8 cellular contexts compared by ENCODE assay signal in genomic region chr3:179563298-179563934, GRCh38. TPM values are rescaled to one million over a fixed set of nuclear protein-coding genes. Genes with fewer than 3 reads are reported as not detected.
DNase-seq lines count a peak whose midpoint lies in the region; TF ChIP-seq lines count a peak whose summit lies in the region.

No MANE protein-coding gene starts in this region.

- H3K4me1 ChIP-seq in MM.1S (ENCODE audit: low read length) (peaks cover 9% of the 10 kb centered on the region), right atrium auricular region (peaks cover 0 to 16% of the 10 kb centered on the region in 2 donors), rectal smooth muscle tissue (ENCODE audit: control insufficient read depth, insufficient read depth, low read length) (peaks cover 5% of the 10 kb centered on the region)

- DNase-seq in HEK293T (ENCODE audit: extremely low spot score), result peak; percentile 52
- DNase-seq in MM.1S, result peak; percentile 89
- peak; percentile 35 to 79 (median 53) for DNase-seq in T-helper 1 cell
- peak; percentile 63 for DNase-seq in amniotic stem cell (lab: John Stamatoyannopoulos, UW)
- peak; percentile 69 for DNase-seq in right atrium auricular region (ENCODE audit: low spot score)
- no peak for DNase-seq in middle frontal gyrus (ENCODE audit: extremely low spot score, low spot score)

- peaks cover 52% of the 10 kb centered on the region for H3K79me2 ChIP-seq in MM.1S (ENCODE audit: low read length)

- H3K4me3 ChIP-seq in MM.1S (ENCODE audit: low read length), result peak overlapping the region; percentile 93
- peak overlapping the region; percentile 80 to 89 for H3K4me3 ChIP-seq in right atrium auricular region
- H3K4me3 ChIP-seq in rectal smooth muscle tissue (ENCODE audit: low read length), result peak overlapping the region; percentile 75

- peak; percentile 67 for TF ChIP-seq CTCF in GM12872 (IDR thresholded peaks at IDR 0.05; ENCODE audit: insufficient read depth, low read depth, low read length)
- peak; percentile 61 for TF ChIP-seq CTCF in MM.1S (IDR thresholded peaks at IDR 0.05; ENCODE audit: low read length)
- TF ChIP-seq CTCF in right atrium auricular region (IDR thresholded peaks at IDR 0.05), result peak in 1 of 2 donors; percentile 57

- H3K27me3 ChIP-seq in MM.1S (replicated peaks; ENCODE audit: insufficient read depth, low read length), result no peaks in the 10 kb centered on the region
- H3K27me3 ChIP-seq in right atrium auricular region, result no peaks in the 10 kb centered on the region
- no peaks in the 10 kb centered on the region for H3K27me3 ChIP-seq in rectal smooth muscle tissue (ENCODE audit: control insufficient read depth, insufficient read depth, low read length)

- POLR2A ChIA-PET in HEK293T (lab: Yijun Ruan, JAX), result interaction anchor here (1.2 to 1.5 kb wide), 3 partner anchors 90 to 112 kb away, joined by 4 to 7 read pairs (median 5); partner anchors contain the start of genes GNB4 and USP13

- no peaks in the 10 kb centered on the region for H4K20me1 ChIP-seq in MM.1S (ENCODE audit: insufficient read depth, low read length)

- 0 out of 2 replicates have a peak, but pooled peaks cover 7% of the 10 kb centered on the region for H3F3A ChIP-seq in MM.1S (ENCODE audit: insufficient read depth, low read length)

- H2AFZ ChIP-seq in MM.1S (ENCODE audit: low read length), result peak overlapping the region; percentile 64

- CTCF ChIA-PET in HEK293T (lab: Yijun Ruan, JAX), result no interaction called here

- H3K36me3 ChIP-seq in MM.1S (replicated peaks; ENCODE audit: insufficient read depth, low read length), result no peaks in the 10 kb centered on the region; the same call in 1 of the 2 replicates
- H3K36me3 ChIP-seq in right atrium auricular region, result no peaks in the 10 kb centered on the region
- H3K36me3 ChIP-seq in rectal smooth muscle tissue (ENCODE audit: control insufficient read depth, insufficient read depth, low read length), result no peaks in the 10 kb centered on the region

- H3K9me3 ChIP-seq in MM.1S (replicated peaks; ENCODE audit: insufficient read depth, low read length) (no peaks in the 10 kb centered on the region), right atrium auricular region (no peaks in the 10 kb centered on the region)

- H3K9ac ChIP-seq in MM.1S (ENCODE audit: low read length), result peak overlapping the region; percentile 79
- no peak overlapping the region for H3K9ac ChIP-seq in rectal smooth muscle tissue (ENCODE audit: low read length)

- H3K27ac ChIP-seq in MM.1S (ENCODE audit: low read length), result peak overlapping the region; percentile 79
- H3K27ac ChIP-seq in right atrium auricular region, result peak overlapping the region; percentile 72 to 83
- peak overlapping the region; percentile 79 for H3K27ac ChIP-seq in rectal smooth muscle tissue (ENCODE audit: low read depth, low read length)

- no peaks in the 10 kb centered on the region for H3K9me2 ChIP-seq in MM.1S (replicated peaks; ENCODE audit: insufficient read depth, low read length)

- H3K4me2 ChIP-seq in MM.1S (ENCODE audit: low read depth, low read length), result peak overlapping the region; percentile 74

TF ChIP-seq in HEK293T, 16 proteins besides CTCF, POLR2A, EP300 and RAD21:
- TF ChIP-seq NFRKB (IDR thresholded peaks at IDR 0.05) (no peak), ELF4 (IDR thresholded peaks at IDR 0.05) (no peak), FOXA1 (IDR thresholded peaks at IDR 0.05) (no peak)
- TF ChIP-seq, protein P1, sequence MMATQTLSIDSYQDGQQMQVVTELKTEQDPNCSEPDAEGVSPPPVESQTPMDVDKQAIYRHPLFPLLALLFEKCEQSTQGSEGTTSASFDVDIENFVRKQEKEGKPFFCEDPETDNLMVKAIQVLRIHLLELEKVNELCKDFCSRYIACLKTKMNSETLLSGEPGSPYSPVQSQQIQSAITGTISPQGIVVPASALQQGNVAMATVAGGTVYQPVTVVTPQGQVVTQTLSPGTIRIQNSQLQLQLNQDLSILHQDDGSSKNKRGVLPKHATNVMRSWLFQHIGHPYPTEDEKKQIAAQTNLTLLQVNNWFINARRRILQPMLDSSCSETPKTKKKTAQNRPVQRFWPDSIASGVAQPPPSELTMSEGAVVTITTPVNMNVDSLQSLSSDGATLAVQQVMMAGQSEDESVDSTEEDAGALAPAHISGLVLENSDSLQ (IDR thresholded peaks at IDR 0.05), result no peak

RNA-seq across cellular contexts. Expression of gene ACTL6A, which starts 0.7 kb away (rescaled TPM):
- total RNA-seq in right atrium auricular region, result 10 to 100 TPM; 15.9 to 32.9 TPM

RNA-seq across cellular contexts. Expression of gene MRPL47, which starts 41.0 kb away (rescaled TPM):
- 10 to 100 TPM; 30.8 to 40.9 TPM for total RNA-seq in right atrium auricular region

RNA-seq across cellular contexts. Expression of gene NDUFB5, which starts 41.2 kb away (rescaled TPM):
- 100 to 1,000 TPM; 142 to 304 TPM for total RNA-seq in right atrium auricular region
